1 cellular context compared by ENCODE assay signal in the genomic region with DNA sequence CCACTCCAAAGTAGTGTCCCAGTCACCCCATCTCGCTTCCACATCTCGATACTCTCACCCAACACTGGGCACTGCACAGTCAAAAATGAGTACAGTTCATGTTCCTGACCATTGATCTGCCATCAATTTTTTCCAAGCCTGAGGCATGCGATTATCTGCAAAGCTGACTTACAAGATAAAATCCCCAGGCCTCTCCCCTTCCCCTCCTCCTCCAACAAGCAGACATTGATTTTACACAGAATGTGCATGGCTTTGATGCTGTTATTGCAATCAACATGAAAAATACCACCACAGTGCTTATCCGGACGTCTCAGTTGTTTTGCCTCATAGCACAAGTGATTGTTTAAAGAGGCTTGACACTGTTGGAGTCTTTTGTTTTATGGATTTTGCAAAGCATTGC.
TF ChIP-seq lines count a peak whose summit lies in the region.

No MANE protein-coding gene starts in this region.

TF ChIP-seq in H1, 55 proteins besides CTCF, POLR2A, EP300 and RAD21 (continued from another document):
- TF ChIP-seq, protein P1, sequence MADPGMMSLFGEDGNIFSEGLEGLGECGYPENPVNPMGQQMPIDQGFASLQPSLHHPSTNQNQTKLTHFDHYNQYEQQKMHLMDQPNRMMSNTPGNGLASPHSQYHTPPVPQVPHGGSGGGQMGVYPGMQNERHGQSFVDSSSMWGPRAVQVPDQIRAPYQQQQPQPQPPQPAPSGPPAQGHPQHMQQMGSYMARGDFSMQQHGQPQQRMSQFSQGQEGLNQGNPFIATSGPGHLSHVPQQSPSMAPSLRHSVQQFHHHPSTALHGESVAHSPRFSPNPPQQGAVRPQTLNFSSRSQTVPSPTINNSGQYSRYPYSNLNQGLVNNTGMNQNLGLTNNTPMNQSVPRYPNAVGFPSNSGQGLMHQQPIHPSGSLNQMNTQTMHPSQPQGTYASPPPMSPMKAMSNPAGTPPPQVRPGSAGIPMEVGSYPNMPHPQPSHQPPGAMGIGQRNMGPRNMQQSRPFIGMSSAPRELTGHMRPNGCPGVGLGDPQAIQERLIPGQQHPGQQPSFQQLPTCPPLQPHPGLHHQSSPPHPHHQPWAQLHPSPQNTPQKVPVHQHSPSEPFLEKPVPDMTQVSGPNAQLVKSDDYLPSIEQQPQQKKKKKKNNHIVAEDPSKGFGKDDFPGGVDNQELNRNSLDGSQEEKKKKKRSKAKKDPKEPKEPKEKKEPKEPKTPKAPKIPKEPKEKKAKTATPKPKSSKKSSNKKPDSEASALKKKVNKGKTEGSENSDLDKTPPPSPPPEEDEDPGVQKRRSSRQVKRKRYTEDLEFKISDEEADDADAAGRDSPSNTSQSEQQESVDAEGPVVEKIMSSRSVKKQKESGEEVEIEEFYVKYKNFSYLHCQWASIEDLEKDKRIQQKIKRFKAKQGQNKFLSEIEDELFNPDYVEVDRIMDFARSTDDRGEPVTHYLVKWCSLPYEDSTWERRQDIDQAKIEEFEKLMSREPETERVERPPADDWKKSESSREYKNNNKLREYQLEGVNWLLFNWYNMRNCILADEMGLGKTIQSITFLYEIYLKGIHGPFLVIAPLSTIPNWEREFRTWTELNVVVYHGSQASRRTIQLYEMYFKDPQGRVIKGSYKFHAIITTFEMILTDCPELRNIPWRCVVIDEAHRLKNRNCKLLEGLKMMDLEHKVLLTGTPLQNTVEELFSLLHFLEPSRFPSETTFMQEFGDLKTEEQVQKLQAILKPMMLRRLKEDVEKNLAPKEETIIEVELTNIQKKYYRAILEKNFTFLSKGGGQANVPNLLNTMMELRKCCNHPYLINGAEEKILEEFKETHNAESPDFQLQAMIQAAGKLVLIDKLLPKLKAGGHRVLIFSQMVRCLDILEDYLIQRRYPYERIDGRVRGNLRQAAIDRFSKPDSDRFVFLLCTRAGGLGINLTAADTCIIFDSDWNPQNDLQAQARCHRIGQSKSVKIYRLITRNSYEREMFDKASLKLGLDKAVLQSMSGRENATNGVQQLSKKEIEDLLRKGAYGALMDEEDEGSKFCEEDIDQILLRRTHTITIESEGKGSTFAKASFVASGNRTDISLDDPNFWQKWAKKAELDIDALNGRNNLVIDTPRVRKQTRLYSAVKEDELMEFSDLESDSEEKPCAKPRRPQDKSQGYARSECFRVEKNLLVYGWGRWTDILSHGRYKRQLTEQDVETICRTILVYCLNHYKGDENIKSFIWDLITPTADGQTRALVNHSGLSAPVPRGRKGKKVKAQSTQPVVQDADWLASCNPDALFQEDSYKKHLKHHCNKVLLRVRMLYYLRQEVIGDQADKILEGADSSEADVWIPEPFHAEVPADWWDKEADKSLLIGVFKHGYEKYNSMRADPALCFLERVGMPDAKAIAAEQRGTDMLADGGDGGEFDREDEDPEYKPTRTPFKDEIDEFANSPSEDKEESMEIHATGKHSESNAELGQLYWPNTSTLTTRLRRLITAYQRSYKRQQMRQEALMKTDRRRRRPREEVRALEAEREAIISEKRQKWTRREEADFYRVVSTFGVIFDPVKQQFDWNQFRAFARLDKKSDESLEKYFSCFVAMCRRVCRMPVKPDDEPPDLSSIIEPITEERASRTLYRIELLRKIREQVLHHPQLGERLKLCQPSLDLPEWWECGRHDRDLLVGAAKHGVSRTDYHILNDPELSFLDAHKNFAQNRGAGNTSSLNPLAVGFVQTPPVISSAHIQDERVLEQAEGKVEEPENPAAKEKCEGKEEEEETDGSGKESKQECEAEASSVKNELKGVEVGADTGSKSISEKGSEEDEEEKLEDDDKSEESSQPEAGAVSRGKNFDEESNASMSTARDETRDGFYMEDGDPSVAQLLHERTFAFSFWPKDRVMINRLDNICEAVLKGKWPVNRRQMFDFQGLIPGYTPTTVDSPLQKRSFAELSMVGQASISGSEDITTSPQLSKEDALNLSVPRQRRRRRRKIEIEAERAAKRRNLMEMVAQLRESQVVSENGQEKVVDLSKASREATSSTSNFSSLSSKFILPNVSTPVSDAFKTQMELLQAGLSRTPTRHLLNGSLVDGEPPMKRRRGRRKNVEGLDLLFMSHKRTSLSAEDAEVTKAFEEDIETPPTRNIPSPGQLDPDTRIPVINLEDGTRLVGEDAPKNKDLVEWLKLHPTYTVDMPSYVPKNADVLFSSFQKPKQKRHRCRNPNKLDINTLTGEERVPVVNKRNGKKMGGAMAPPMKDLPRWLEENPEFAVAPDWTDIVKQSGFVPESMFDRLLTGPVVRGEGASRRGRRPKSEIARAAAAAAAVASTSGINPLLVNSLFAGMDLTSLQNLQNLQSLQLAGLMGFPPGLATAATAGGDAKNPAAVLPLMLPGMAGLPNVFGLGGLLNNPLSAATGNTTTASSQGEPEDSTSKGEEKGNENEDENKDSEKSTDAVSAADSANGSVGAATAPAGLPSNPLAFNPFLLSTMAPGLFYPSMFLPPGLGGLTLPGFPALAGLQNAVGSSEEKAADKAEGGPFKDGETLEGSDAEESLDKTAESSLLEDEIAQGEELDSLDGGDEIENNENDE (IDR thresholded peaks at IDR 0.05; ENCODE audit: insufficient replicate concordance, low read length), result no peak
TF ChIP-seq in H1: peak in this region for 0.
